Comparison of ENCODE assay signal across 5 cellular contexts in genomic region chr10:64880546-64880945, GRCh38.
"Had no signal": no experiment of that assay in that cellular context is flagged by ENCODE, and none has a peak within 500 bp of the region (broad histone marks: within the 10 kb centered on the region; RNA-seq: fewer than 3 reads in every experiment).

No MANE protein-coding gene starts in this region.

- H3K27ac ChIP-seq: HL-60 had no signal

- DNase-seq: IMR-90, KBM-7 had no signal

- H3K4me3 ChIP-seq: K562 had no signal

- ATAC-seq: HepG2, K562 had no signal
